ENCODE assay signal across 35 cellular contexts in the genomic region with DNA sequence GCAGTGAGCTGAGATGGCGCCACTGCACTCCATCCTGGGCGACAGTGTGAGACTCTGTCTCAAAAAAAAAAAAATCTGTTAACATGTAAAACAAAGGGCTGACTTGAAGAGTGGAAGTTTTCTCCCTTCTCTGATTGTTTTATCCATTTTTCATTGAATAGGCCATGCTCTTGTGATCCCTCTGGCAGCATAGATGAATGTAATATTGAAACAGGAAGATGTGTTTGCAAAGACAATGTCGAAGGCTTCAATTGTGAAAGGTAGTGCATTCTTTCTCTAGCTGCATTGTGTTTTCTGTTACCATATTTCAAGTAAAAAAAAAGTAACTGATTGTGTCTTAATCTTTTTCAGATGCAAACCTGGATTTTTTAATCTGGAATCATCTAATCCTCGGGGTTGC.
"Had no signal": no experiment of that assay in that cellular context is flagged by ENCODE, and none has a peak within 500 bp of the region (broad histone marks: within the 10 kb centered on the region; RNA-seq: fewer than 3 reads in every experiment).

No MANE protein-coding gene starts in this region.

- H3K27ac Mint-ChIP-seq: activated B cell treated with CpG ODN at 0.5 μM for 24 hours; activated CD4-positive, alpha-beta memory T cell treated with anti-CD3 and anti-CD28 coated beads for 36 hours; activated CD4-positive, alpha-beta T cell treated with anti-CD3 and anti-CD28 coated beads, Interleukin-2, amount 10 ng/mL, durations not matched to agents 24 days and 14 days; activated CD8-positive, alpha-beta T cell treated with anti-CD3 and anti-CD28 coated beads for 36 hours; activated naive CD4-positive, alpha-beta T cell treated with anti-CD3 and anti-CD28 coated beads for 36 hours; activated naive CD4-positive, alpha-beta T cell treated with anti-CD3 and anti-CD28 coated beads, Interleukin-2, amount 50 U/mL, for 72 hours; activated naive CD8-positive, alpha-beta T cell treated with anti-CD3 and anti-CD28 coated beads for 36 hours; activated T-cell treated with anti-CD3 and anti-CD28 coated beads, Interleukin-2, amount 50 U/mL, for 72 hours; activated T-helper 1 cell treated with anti-CD3 and anti-CD28 coated beads, Interleukin-12 subunit alpha, Interleukin-12 subunit beta, Interleukin-2, Interleukin-4 antibody, amounts not matched to agents 30 ng/mL and 10 ng/mL and 1 ng/mL, durations not matched to agents 14 hours and 24 hours and 36 hours; activated T-helper 17 cell treated with anti-CD3 and anti-CD28 coated beads, Interleukin-2, amount 50 U/mL, for 72 hours; T-helper 1 cell treated with Interleukin-12 subunit alpha and Interleukin-12 subunit beta and Interleukin-4 antibody, amounts not matched to agents 30 μg/mL and 1 μg/mL, for 36 hours; T-helper 2 cell treated with Interferon-gamma antibody and Interleukin-4, amounts not matched to agents 5 μg/mL and 100 μg/mL, for 36 hours had no signal

- H3K9me3 ChIP-seq: adrenal gland, body of pancreas, breast epithelium had no signal

- H3K36me3 Mint-ChIP-seq: activated CD4-positive, alpha-beta memory T cell treated with anti-CD3 and anti-CD28 coated beads for 36 hours; activated naive CD4-positive, alpha-beta T cell treated with anti-CD3 and anti-CD28 coated beads, Interleukin-2, amount 50 U/mL, for 72 hours; activated naive CD8-positive, alpha-beta T cell treated with anti-CD3 and anti-CD28 coated beads for 36 hours had no signal

- H3K27me3 ChIP-seq: adrenal gland, body of pancreas, brain microvascular endothelial cell, breast epithelium had no signal

- H3K4me1 ChIP-seq: adrenal gland, body of pancreas, breast epithelium had no signal

- H3K36me3 ChIP-seq: breast epithelium had no signal

- H3K4me3 ChIP-seq: adrenal gland, body of pancreas, breast epithelium had no signal

- DNase-seq: activated B cell treated with CpG ODN at 0.5 μM for 24 hours; activated CD4-positive, alpha-beta memory T cell treated with anti-CD3 and anti-CD28 coated beads for 36 hours; activated CD4-positive, alpha-beta T cell treated with anti-CD3 and anti-CD28 coated beads for 4 hours; activated CD4-positive, alpha-beta T cell treated with anti-CD3 and anti-CD28 coated beads, Interleukin-2, amount 10 ng/mL, durations not matched to agents 24 days and 14 days; activated CD4-positive, alpha-beta T cell treated with anti-CD3 and anti-CD28 coated beads, Interleukin-2, amount 50 U/mL, for 1 hour; activated CD4-positive, alpha-beta T cell treated with anti-CD3 and anti-CD28 coated beads, Interleukin-2, amount 50 U/mL, for 4 hours; activated CD4-positive, CD25-positive, alpha-beta regulatory T cell treated with anti-CD3 and anti-CD28 coated beads, Interleukin-2, amount 50 U/mL, for 72 hours; activated CD8-positive, alpha-beta memory T cell treated with anti-CD3 and anti-CD28 coated beads, Interleukin-2, amount 50 U/mL, for 4 hours; activated CD8-positive, alpha-beta T cell treated with anti-CD3 and anti-CD28 coated beads for 36 hours; activated effector memory CD4-positive, alpha-beta T cell treated with anti-CD3 and anti-CD28 coated beads, Interleukin-2, amount 50 U/mL, for 16 hours; activated gamma-delta T cell treated with Interleukin-2 at 50 U/mL for 16 hours; activated naive CD4-positive, alpha-beta T cell; activated naive CD4-positive, alpha-beta T cell treated with anti-CD3 and anti-CD28 coated beads for 36 hours; activated naive CD4-positive, alpha-beta T cell treated with anti-CD3 and anti-CD28 coated beads, Interleukin-2, amount 50 U/mL, for 16 hours; activated naive CD8-positive, alpha-beta T cell treated with anti-CD3 and anti-CD28 coated beads for 36 hours; activated T-cell treated with anti-CD3 and anti-CD28 coated beads for 4 hours; activated T-cell treated with anti-CD3 and anti-CD28 coated beads, Interleukin-2, amount 50 U/mL, for 1 hour; activated T-cell treated with anti-CD3 and anti-CD28 coated beads, Interleukin-2, amount 50 U/mL, for 4 hours; activated T-cell treated with anti-CD3 and anti-CD28 coated beads, Interleukin-2, amount 50 U/mL, for 72 hours; adrenal gland; amniotic stem cell; aorta; body of pancreas; brain microvascular endothelial cell; central memory CD4-positive, alpha-beta T cell; T-helper 1 cell; T-helper 2 cell; T-helper 9 cell had no signal

- H3K27ac ChIP-seq: adrenal gland, body of pancreas, brain microvascular endothelial cell, breast epithelium, VCaP had no signal

- H3K4me1 Mint-ChIP-seq: activated B cell treated with CpG ODN at 0.5 μM for 24 hours; activated CD4-positive, alpha-beta T cell treated with anti-CD3 and anti-CD28 coated beads, Interleukin-2, amount 10 ng/mL, durations not matched to agents 24 days and 14 days; activated naive CD8-positive, alpha-beta T cell treated with anti-CD3 and anti-CD28 coated beads for 36 hours; activated T-helper 17 cell treated with anti-CD3 and anti-CD28 coated beads, Interleukin-2, amount 50 U/mL, for 72 hours had no signal

- H3K4me3 Mint-ChIP-seq: activated B cell treated with CpG ODN at 0.5 μM for 24 hours; activated CD4-positive, alpha-beta memory T cell treated with anti-CD3 and anti-CD28 coated beads for 36 hours; activated CD4-positive, alpha-beta T cell treated with anti-CD3 and anti-CD28 coated beads, Interleukin-2, amount 10 ng/mL, durations not matched to agents 24 days and 14 days; activated CD8-positive, alpha-beta T cell treated with anti-CD3 and anti-CD28 coated beads for 36 hours; activated naive CD4-positive, alpha-beta T cell treated with anti-CD3 and anti-CD28 coated beads for 36 hours; activated naive CD8-positive, alpha-beta T cell treated with anti-CD3 and anti-CD28 coated beads for 36 hours; activated T-cell treated with anti-CD3 and anti-CD28 coated beads, Interleukin-2, amount 50 U/mL, for 4 hours; activated T-cell treated with anti-CD3 and anti-CD28 coated beads, Interleukin-2, amount 50 U/mL, for 72 hours; activated T-helper 1 cell treated with anti-CD3 and anti-CD28 coated beads, Interleukin-12 subunit alpha, Interleukin-12 subunit beta, Interleukin-2, Interleukin-4 antibody, amounts not matched to agents 30 ng/mL and 10 ng/mL and 1 ng/mL, durations not matched to agents 14 hours and 24 hours and 36 hours; activated T-helper 17 cell treated with anti-CD3 and anti-CD28 coated beads, Interleukin-2, amount 50 U/mL, for 72 hours; T-helper 1 cell treated with Interleukin-12 subunit alpha and Interleukin-12 subunit beta and Interleukin-4 antibody, amounts not matched to agents 30 μg/mL and 1 μg/mL, for 36 hours; T-helper 2 cell treated with Interferon-gamma antibody and Interleukin-4, amounts not matched to agents 5 μg/mL and 100 μg/mL, for 36 hours had no signal

- H3K9me3 Mint-ChIP-seq: activated B cell treated with CpG ODN at 0.5 μM for 24 hours; activated CD4-positive, alpha-beta memory T cell treated with anti-CD3 and anti-CD28 coated beads for 36 hours; activated CD4-positive, alpha-beta T cell treated with anti-CD3 and anti-CD28 coated beads, Interleukin-2, amount 10 ng/mL, durations not matched to agents 24 days and 14 days; activated CD8-positive, alpha-beta T cell treated with anti-CD3 and anti-CD28 coated beads for 36 hours; activated naive CD4-positive, alpha-beta T cell treated with anti-CD3 and anti-CD28 coated beads for 36 hours; activated naive CD4-positive, alpha-beta T cell treated with anti-CD3 and anti-CD28 coated beads, Interleukin-2, amount 50 U/mL, for 72 hours; activated naive CD8-positive, alpha-beta T cell treated with anti-CD3 and anti-CD28 coated beads for 36 hours; activated T-cell treated with anti-CD3 and anti-CD28 coated beads, Interleukin-2, amount 50 U/mL, for 4 hours; activated T-cell treated with anti-CD3 and anti-CD28 coated beads, Interleukin-2, amount 50 U/mL, for 72 hours; activated T-helper 1 cell treated with anti-CD3 and anti-CD28 coated beads, Interleukin-12 subunit alpha, Interleukin-12 subunit beta, Interleukin-2, Interleukin-4 antibody, amounts not matched to agents 30 ng/mL and 10 ng/mL and 1 ng/mL, durations not matched to agents 14 hours and 24 hours and 36 hours; activated T-helper 17 cell treated with anti-CD3 and anti-CD28 coated beads, Interleukin-2, amount 50 U/mL, for 72 hours; T-helper 1 cell treated with Interleukin-12 subunit alpha and Interleukin-12 subunit beta and Interleukin-4 antibody, amounts not matched to agents 30 μg/mL and 1 μg/mL, for 36 hours; T-helper 2 cell treated with Interferon-gamma antibody and Interleukin-4, amounts not matched to agents 5 μg/mL and 100 μg/mL, for 36 hours had no signal

- H3K27me3 Mint-ChIP-seq: activated B cell treated with CpG ODN at 0.5 μM for 24 hours; activated CD4-positive, alpha-beta memory T cell treated with anti-CD3 and anti-CD28 coated beads for 36 hours; activated CD4-positive, alpha-beta T cell treated with anti-CD3 and anti-CD28 coated beads, Interleukin-2, amount 10 ng/mL, durations not matched to agents 24 days and 14 days; activated CD8-positive, alpha-beta T cell treated with anti-CD3 and anti-CD28 coated beads for 36 hours; activated naive CD8-positive, alpha-beta T cell treated with anti-CD3 and anti-CD28 coated beads for 36 hours had no signal
